ENCODE assay signal across 9 cellular contexts in genomic region chr1:117664314-117664713, GRCh38. TPM values are rescaled to one million over a fixed set of nuclear protein-coding genes. Genes with fewer than 3 reads are reported as not detected.
DNase-seq lines count a peak whose midpoint lies in the region; ATAC-seq lines count a peak whose summit lies in the region.
"Had no signal": no experiment of that assay in that cellular context is flagged by ENCODE, and none has a peak within 500 bp of the region (broad histone marks: within the 10 kb centered on the region; RNA-seq: fewer than 3 reads in every experiment).

No MANE protein-coding gene starts in this region.

- peak overlapping the region; percentile 96 to 100 (median 99) for H3K27ac Mint-ChIP-seq in CD4-positive, CD25-positive, alpha-beta regulatory T cell

- peak overlapping the region; percentile 61 to 75 (median 70) for H3K4me3 Mint-ChIP-seq in CD4-positive, CD25-positive, alpha-beta regulatory T cell

- peak overlapping the region; percentile 60 for H3K4me3 ChIP-seq in CD4-positive, CD25-positive, alpha-beta regulatory T cell (ENCODE audit: low read depth, low read length)
- H3K4me3 ChIP-seq: BLaER1 treated with 17β-estradiol and CSF1 and Interleukin-3, amounts not matched to agents 10 nM and 100 nM had no signal

- H3K4me1 ChIP-seq in CD4-positive, CD25-positive, alpha-beta regulatory T cell (ENCODE audit: control insufficient read depth, insufficient read depth, low read length, poor library complexity, severe bottlenecking): peaks cover 75% of the 10 kb centered on the region

- no peaks in the 10 kb centered on the region for H3K27me3 ChIP-seq in CD4-positive, CD25-positive, alpha-beta regulatory T cell (ENCODE audit: control insufficient read depth, insufficient read depth, low read length)
- H3K27me3 ChIP-seq: BLaER1 treated with 17β-estradiol and CSF1 and Interleukin-3, amounts not matched to agents 10 nM and 100 nM had no signal

- peaks cover 37 to 85% (median 60%) of the 10 kb centered on the region in 4 donors for H3K4me1 Mint-ChIP-seq in CD4-positive, CD25-positive, alpha-beta regulatory T cell

- peaks cover 0 to 21% (median 4%) of the 10 kb centered on the region in 7 donors for H3K9me3 Mint-ChIP-seq in CD4-positive, CD25-positive, alpha-beta regulatory T cell

- no peaks in the 10 kb centered on the region for H3K27me3 Mint-ChIP-seq in CD4-positive, CD25-positive, alpha-beta regulatory T cell

- DNase-seq in CD4-positive, CD25-positive, alpha-beta regulatory T cell: peak; percentile 62 to 98 (median 93)
- DNase-seq in activated T-helper 1 cell treated with Interleukin-2 at 50 U/mL for 16 hours (ENCODE audit: low read depth) (peak; percentile 15), 8988T (no peak), KG1 (lab: John Stamatoyannopoulos, UW) (no peak), sciatic nerve (ENCODE audit: low spot score) (no peak)
- DNase-seq in stimulated activated naive CD4-positive, alpha-beta T cell (lab: John Stamatoyannopoulos, UW): peak in 5 of 6 experiments; percentile 10 to 86 (median 62)

- H3K9me3 ChIP-seq in CD4-positive, CD25-positive, alpha-beta regulatory T cell (ENCODE audit: control insufficient read depth in 2 of 2, low read length in 2 of 2): peaks cover 0 to 9% of the 10 kb centered on the region in 2 experiments

- H3K27ac ChIP-seq in CD4-positive, CD25-positive, alpha-beta regulatory T cell (ENCODE audit: insufficient read depth, low read length, poor library complexity, severe bottlenecking): peak overlapping the region; percentile 94
- H3K27ac ChIP-seq: BLaER1 treated with 17β-estradiol and CSF1 and Interleukin-3, amounts not matched to agents 10 nM and 100 nM had no signal

- ATAC-seq in CD4-positive, CD25-positive, alpha-beta regulatory T cell (ENCODE audit: low read depth in 2 of 2): peak; percentile 89 to 90
- ATAC-seq in GM21360 (IDR thresholded peaks at IDR 0.05; ENCODE audit: unreplicated experiment) (peak; percentile 96), HG03521 (IDR thresholded peaks at IDR 0.05; ENCODE audit: unreplicated experiment) (peak; percentile 95), sciatic nerve (no peak)

- H3K36me3 Mint-ChIP-seq in CD4-positive, CD25-positive, alpha-beta regulatory T cell: peaks cover 7% of the 10 kb centered on the region

- intact Hi-C loops in sciatic nerve (cut with DNase I): no loop called here

- no peaks in the 10 kb centered on the region for H3K36me3 ChIP-seq in CD4-positive, CD25-positive, alpha-beta regulatory T cell (ENCODE audit: control insufficient read depth, insufficient read depth, low read length)
- H3K36me3 ChIP-seq: BLaER1 treated with 17β-estradiol and CSF1 and Interleukin-3, amounts not matched to agents 10 nM and 100 nM had no signal

RNA-seq across cellular contexts. Expression of gene TENT5C, which starts 58.5 kb away (rescaled TPM):
- total RNA-seq in CD4-positive, CD25-positive, alpha-beta regulatory T cell: 324 TPM
- polyA plus RNA-seq in CD4-positive, CD25-positive, alpha-beta regulatory T cell: 10 to 100 TPM; 19.6 to 64.7 (median 33.0) TPM
- total RNA-seq in sciatic nerve: 37.0 TPM

Comparison
In these comparisons a context has a peak if more than half of its experiments do, and no peak if none do; other contexts are left out.
1. DNase-seq: peak in CD4-positive, CD25-positive, alpha-beta regulatory T cell (3 of 3), activated T-helper 1 cell treated with Interleukin-2 at 50 U/mL for 16 hours (single experiment) and stimulated activated naive CD4-positive, alpha-beta T cell (5 of 6); none in 8988T (single experiment), KG1 (single experiment) and sciatic nerve (single experiment).